Comparison of ENCODE assay signal across 19 cellular contexts in the genomic region with DNA sequence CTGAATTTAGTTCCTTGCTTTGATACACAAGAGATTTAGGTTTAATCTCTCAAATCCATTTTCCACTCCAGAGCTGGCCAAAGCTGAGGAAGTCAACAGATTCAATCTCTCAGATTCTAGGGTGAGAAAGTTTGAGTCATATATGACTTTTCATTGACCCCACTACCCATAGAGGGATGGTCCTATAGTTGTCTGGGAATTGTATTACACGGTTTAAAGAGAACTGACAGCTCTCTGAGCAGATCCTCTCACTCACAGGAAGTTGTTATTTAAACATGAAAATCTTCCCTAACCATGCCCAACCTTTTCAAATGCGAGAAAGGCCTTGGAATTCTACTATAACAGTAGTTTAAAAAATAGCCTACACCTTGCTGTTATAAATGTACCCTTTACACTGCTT.
DNase-seq lines count a peak whose midpoint lies in the region; ATAC-seq, FAIRE-seq and TF ChIP-seq lines count a peak whose summit lies in the region.
"Had no signal": no experiment of that assay in that cellular context is flagged by ENCODE, and none has a peak within 500 bp of the region (broad histone marks: within the 10 kb centered on the region; RNA-seq: fewer than 3 reads in every experiment).

No MANE protein-coding gene starts in this region.

- H3K9me3 Mint-ChIP-seq in GM23338, result no peaks in the 10 kb centered on the region

- no peak overlapping the region for H2BK15ac ChIP-seq in H1 (ENCODE audit: low read length)

- H4K91ac ChIP-seq in H1 (replicated peaks; ENCODE audit: insufficient read length, low read length), result no peak overlapping the region

- 80% methylated on average over 2 of the region's 2 CpGs; no CpG with 5 or more reads in 1 of the 2 experiments for whole genome bisulfite sequencing in H1 (ENCODE audit: extremely low coverage in 1 of 2, insufficient coverage in 1 of 2, insufficient read length in 1 of 2, insufficient replicate concordance in 2 of 2, low coverage in 1 of 2, low lambda C conversion rate in 2 of 2, missing lambda C conversion rate in 1 of 2), 2 experiments

- ATAC-seq in GM23338 (no peak), PC-3 (peak; percentile 50)

- H3K4me3 ChIP-seq in GM23338 (no peak overlapping the region), PC-3 (ENCODE audit: low read length) (no peak overlapping the region), H1 (ENCODE audit: extremely low read depth in 1 of 4, insufficient read depth in 2 of 4, low read depth in 3 of 4, low read length in 4 of 4) (no peak overlapping the region), osteoblast (ENCODE audit: insufficient read depth, low read length) (no peak overlapping the region)

- H3K18ac ChIP-seq in H1 (ENCODE audit: extremely low read depth, low read length), result no peak overlapping the region

- H3K27me3 ChIP-seq in GM23338 (ENCODE audit: insufficient read depth) (no peaks in the 10 kb centered on the region), PC-3 (ENCODE audit: low read length) (no peaks in the 10 kb centered on the region), H1 (replicated peaks in 1 of 4; ENCODE audit: control insufficient read depth in 3 of 4, extremely low read depth in 1 of 4, insufficient read depth in 3 of 4, low read length in 3 of 4) (no peaks in the 10 kb centered on the region), osteoblast (ENCODE audit: insufficient read depth, low read length) (no peaks in the 10 kb centered on the region)

- no peaks in the 10 kb centered on the region for H3K79me2 ChIP-seq in GM23338 (replicated peaks; ENCODE audit: insufficient read depth)
- no peaks in the 10 kb centered on the region for H3K79me2 ChIP-seq in PC-3 (ENCODE audit: low read length)
- H3K79me2 ChIP-seq in H1 (ENCODE audit: control insufficient read depth in 1 of 2, insufficient read depth in 2 of 2, low read length in 2 of 2), result no peaks in the 10 kb centered on the region
- no peaks in the 10 kb centered on the region for H3K79me2 ChIP-seq in osteoblast (ENCODE audit: insufficient read depth, low read length)

- peaks cover 10% of the 10 kb centered on the region; the same call in 2 of the 3 replicates for H3K4me1 Mint-ChIP-seq in GM23338
- H3K4me1 Mint-ChIP-seq: CD4-positive, CD25-positive, alpha-beta regulatory T cell had no signal

- no peak overlapping the region for H3K4ac ChIP-seq in H1 (replicated peaks; ENCODE audit: insufficient read length, low read depth, low read length)

- H2BK5ac ChIP-seq in H1 (ENCODE audit: low read depth, low read length), result no peak overlapping the region

- no peak overlapping the region for H2BK12ac ChIP-seq in H1 (ENCODE audit: low read depth, low read length)

- no peak for FAIRE-seq in H1 (lab: Jason Lieb, UNC)
- FAIRE-seq: G401.6 had no signal

- H3K27ac Mint-ChIP-seq in GM23338, result no peak overlapping the region
- H3K27ac Mint-ChIP-seq: CD4-positive, CD25-positive, alpha-beta regulatory T cell had no signal

- CTCF ChIA-PET in PC-3 (lab: Charles Lee) (interaction anchor here (0.6 to 1.6 kb wide), 3 partner anchors 364 to 799 kb away, joined by 3 to 12 read pairs (median 3); no protein-coding TSS in a partner anchor), H1 (lab: Charles Lee; ENCODE audit: partially characterized antibody) (interaction anchor here (0.6 to 3.0 kb wide), 6 partner anchors 10 to 800 kb away, joined by 3 to 14 read pairs (median 4); no protein-coding TSS in a partner anchor)

- no peak overlapping the region for H4K8ac ChIP-seq in H1 (ENCODE audit: extremely low read depth, insufficient read depth, low read length)

- no peak overlapping the region for H3K14ac ChIP-seq in H1 (ENCODE audit: insufficient read length)

- no peak overlapping the region for H2BK120ac ChIP-seq in H1 (replicated peaks; ENCODE audit: low read depth, low read length)

- no peak overlapping the region for H3K27ac ChIP-seq in GM23338 (ENCODE audit: low read depth)
- no peak overlapping the region for H3K27ac ChIP-seq in PC-3 (ENCODE audit: low read length)
- H3K27ac ChIP-seq in H1 (ENCODE audit: low read depth, low read length), result no peak overlapping the region
- H3K27ac ChIP-seq in osteoblast (ENCODE audit: low read depth, low read length), result no peak overlapping the region
- H3K27ac ChIP-seq: KMS-11 had no signal

- TF ChIP-seq CTCF in GM23338 (conservative IDR thresholded peaks at IDR 0.05; ENCODE audit: low read depth in 2 of 2), result no peak
- TF ChIP-seq CTCF in PC-3 (conservative IDR thresholded peaks at IDR 0.05; ENCODE audit: low read depth, low read length), result no peak
- no peak for TF ChIP-seq CTCF in H1 (IDR thresholded peaks at IDR 0.05; ENCODE audit: control extremely low read depth in 1 of 3, insufficient read depth in 1 of 3, low read depth in 1 of 3, low read length in 3 of 3)
- no peak for TF ChIP-seq CTCF in osteoblast (IDR thresholded peaks at IDR 0.05; ENCODE audit: extremely low read depth, low read depth, low read length)

- H3K4me3 Mint-ChIP-seq in GM23338, result no peak overlapping the region
- H3K4me3 Mint-ChIP-seq: CD4-positive, CD25-positive, alpha-beta regulatory T cell had no signal

- H2AFZ ChIP-seq in GM23338 (peak overlapping the region; percentile 72), PC-3 (ENCODE audit: low read length) (peak overlapping the region; percentile 25; the same call in 1 of the 2 replicates), H1 (ENCODE audit: low read length) (0 out of 2 replicates have a peak overlapping the region, but pooled peaks have one; percentile 53), osteoblast (ENCODE audit: low read length) (peak overlapping the region; percentile 39)

- H3K9me2 ChIP-seq in GM23338 (ENCODE audit: insufficient read depth) (no peaks in the 10 kb centered on the region), PC-3 (replicated peaks; ENCODE audit: low read length) (no peaks in the 10 kb centered on the region)

- H3K56ac ChIP-seq in H1 (replicated peaks; ENCODE audit: insufficient read length, low read depth, low read length), result no peak overlapping the region

- H3K79me1 ChIP-seq in H1 (ENCODE audit: low read depth, low read length), result no peaks in the 10 kb centered on the region

- H3K36me3 ChIP-seq in GM23338 (ENCODE audit: insufficient read depth) (no peaks in the 10 kb centered on the region), PC-3 (ENCODE audit: low read depth, low read length) (no peaks in the 10 kb centered on the region), H1 (ENCODE audit: control insufficient read depth in 2 of 4, insufficient read depth in 4 of 4, low read length in 3 of 4) (no peaks in the 10 kb centered on the region), osteoblast (ENCODE audit: insufficient read depth, low read length) (no peaks in the 10 kb centered on the region)

- BruUV-seq in PC-3 (replicated peaks; lab: Mats Ljungman, UMichigan), result no TSS peak

- H3K23ac ChIP-seq in H1 (ENCODE audit: insufficient read length), result no peak overlapping the region

- no peak for DNase-seq in GM23338 (ENCODE audit: low spot score)
- DNase-seq in PC-3, result peak; percentile 5
- DNase-seq in H1 (ENCODE audit: low read depth in 1 of 2, low spot score in 2 of 2), result no peak
- DNase-seq in osteoblast (ENCODE audit: insufficient read length, low spot score, missing footprints), result no peak
- no peak for DNase-seq in Ammon's horn (ENCODE audit: low spot score)
- DNase-seq in stimulated activated CD4-positive, alpha-beta T cell treated with anti-CD3 and anti-CD28 coated beads, Interleukin-1b, Interleukin-23, amount 100 ng/mL, for 48 hours, result no peak
- DNase-seq in activated naive CD4-positive, alpha-beta T cell treated with Interleukin-2 at 50 U/mL for 16 hours, result no peak
- DNase-seq: ACHN; AML-193; Calu3; CD4-positive, CD25-positive, alpha-beta regulatory T cell; DMS79; NCI-H1048; NCI-H1436 treated with DMSO at 0.1 percent for 48 hours; NCI-H2029 treated with DMSO at 0.1 percent for 48 hours; NCI-H510A; SIG-M5 had no signal

- TF ChIP-seq POLR2A in H1 (IDR thresholded peaks at IDR 0.05; ENCODE audit: control extremely low read depth in 1 of 2, low read depth in 2 of 2, low read length in 2 of 2), result no peak

- H3K4me1 ChIP-seq in GM23338 (ENCODE audit: insufficient read depth) (peaks cover 9% of the 10 kb centered on the region; the same call in 1 of the 2 replicates), PC-3 (ENCODE audit: insufficient read depth, low read length) (no peaks in the 10 kb centered on the region), H1 (replicated peaks in 1 of 4; ENCODE audit: control insufficient read depth in 3 of 4, insufficient read depth in 4 of 4, low read length in 3 of 4) (no peaks in the 10 kb centered on the region), osteoblast (ENCODE audit: insufficient read depth, low read length) (no peaks in the 10 kb centered on the region)

- POLR2A ChIA-PET in PC-3 (lab: Charles Lee; ENCODE audit: unreplicated experiment), result no interaction called here
- POLR2A ChIA-PET in H1 (lab: Charles Lee; ENCODE audit: partially characterized antibody), result no interaction called here

- no peak overlapping the region for H3K4me2 ChIP-seq in GM23338
- no peak overlapping the region for H3K4me2 ChIP-seq in PC-3 (ENCODE audit: low read length)
- no peak overlapping the region for H3K4me2 ChIP-seq in H1 (ENCODE audit: insufficient read depth in 1 of 2, low read depth in 2 of 2, low read length in 2 of 2)
- no peak overlapping the region for H3K4me2 ChIP-seq in osteoblast (ENCODE audit: insufficient read depth, low read length)
- H3K4me2 ChIP-seq: KMS-11 had no signal

- H4K20me1 ChIP-seq in GM23338 (replicated peaks; ENCODE audit: insufficient read depth), result no peaks in the 10 kb centered on the region
- H4K20me1 ChIP-seq in PC-3 (ENCODE audit: low read length), result no peaks in the 10 kb centered on the region
- no peaks in the 10 kb centered on the region for H4K20me1 ChIP-seq in H1 (replicated peaks in 1 of 2; ENCODE audit: control insufficient read depth in 1 of 2, insufficient read depth in 2 of 2, low read length in 2 of 2)
- H4K20me1 ChIP-seq in osteoblast (ENCODE audit: insufficient read depth, low read length), result no peaks in the 10 kb centered on the region

- no peaks in the 10 kb centered on the region for H3K27me3 Mint-ChIP-seq in GM23338 (ENCODE audit: insufficient read depth, low read depth, poor library complexity)
- H3K27me3 Mint-ChIP-seq: CD4-positive, CD25-positive, alpha-beta regulatory T cell had no signal

- intact Hi-C loops in PC-3 (cut with micrococcal nuclease), result loop anchor here (2.0 to 5.0 kb wide), 5 partner anchors 76 to 798 kb away; no protein-coding TSS in a partner anchor

- TF ChIP-seq RAD21 in H1 (IDR thresholded peaks at IDR 0.05 in 1 of 2, conservative IDR thresholded peaks at IDR 0.05 in 1 of 2; ENCODE audit: low read depth in 2 of 2, low read length in 2 of 2), result no peak

- H3K9ac ChIP-seq in PC-3 (ENCODE audit: low read length) (no peak overlapping the region), H1 (replicated peaks in 1 of 4; ENCODE audit: extremely low read depth in 1 of 4, low read depth in 3 of 4, low read length in 3 of 4) (no peak overlapping the region)
- H3K9ac ChIP-seq: KMS-11 had no signal

- H3K36me3 Mint-ChIP-seq in GM23338 (ENCODE audit: low read depth), result no peaks in the 10 kb centered on the region
- H3K36me3 Mint-ChIP-seq: CD4-positive, CD25-positive, alpha-beta regulatory T cell had no signal

- TF ChIP-seq EP300 in H1 (IDR thresholded peaks at IDR 0.05; ENCODE audit: borderline replicate concordance in 1 of 2, low read depth in 2 of 2, low read length in 2 of 2), result no peak

- no peak overlapping the region for H2AK5ac ChIP-seq in H1 (ENCODE audit: low read depth, low read length)

- H3F3A ChIP-seq in GM23338 (replicated peaks; ENCODE audit: low read depth) (no peaks in the 10 kb centered on the region), PC-3 (ENCODE audit: low read length, unreplicated experiment) (no peaks in the 10 kb centered on the region)

- H2BK20ac ChIP-seq in H1 (ENCODE audit: low read length), result no peak overlapping the region

- H3K9me3 ChIP-seq in PC-3 (ENCODE audit: low read length) (no peaks in the 10 kb centered on the region), H1 (ENCODE audit: insufficient read depth in 2 of 2, low read depth in 1 of 2, low read length in 1 of 2) (no peaks in the 10 kb centered on the region), osteoblast (ENCODE audit: low read depth, low read length) (no peaks in the 10 kb centered on the region)

- no peak overlapping the region for H4K5ac ChIP-seq in H1 (ENCODE audit: insufficient read length, low read depth, low read length)

- H3K23me2 ChIP-seq in H1 (ENCODE audit: low read depth, low read length), result no peaks in the 10 kb centered on the region
